15 cellular contexts compared by ENCODE assay signal in the genomic region with DNA sequence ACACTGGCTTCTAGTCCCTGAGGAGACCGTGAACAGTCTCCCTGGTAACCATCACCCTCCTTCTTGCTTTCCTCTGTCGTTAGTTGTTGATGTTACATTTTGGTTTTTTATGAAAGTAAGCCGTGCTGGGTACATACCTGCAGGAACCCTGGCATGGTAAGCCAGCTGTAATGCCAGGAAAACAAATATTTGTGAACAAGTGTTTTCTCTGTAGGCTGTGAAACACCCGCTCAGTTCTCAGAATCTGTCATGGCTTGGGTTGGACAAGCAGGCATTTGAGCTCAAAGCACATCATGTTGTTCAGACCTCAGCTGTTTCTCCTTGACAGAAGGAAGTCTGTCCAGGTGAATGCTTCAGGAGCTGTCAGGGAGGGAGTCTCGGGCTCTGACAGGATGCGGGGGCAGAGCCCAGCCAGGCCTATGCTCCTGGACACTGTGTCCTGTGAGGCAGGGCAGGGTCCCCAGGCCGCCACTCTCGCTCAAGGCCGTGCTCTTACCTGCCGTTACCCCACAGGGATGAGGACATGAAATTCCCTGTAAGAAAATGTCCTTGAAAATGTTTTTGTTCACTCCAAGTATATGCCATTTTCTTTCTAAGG.
DNase-seq lines count a peak whose midpoint lies in the region; TF ChIP-seq lines count a peak whose summit lies in the region.
"Had no signal": no experiment of that assay in that cellular context is flagged by ENCODE, and none has a peak within 500 bp of the region (broad histone marks: within the 10 kb centered on the region; RNA-seq: fewer than 3 reads in every experiment).

No MANE protein-coding gene starts in this region.

- no peaks in the 10 kb centered on the region for H3K27me3 ChIP-seq in muscle layer of colon (ENCODE audit: control insufficient read depth in 1 of 2, insufficient read depth in 2 of 2, low read length in 2 of 2)
- H3K27me3 ChIP-seq: SJSA1 had no signal

- no peaks in the 10 kb centered on the region for H3K9me3 Mint-ChIP-seq in brain
- H3K9me3 Mint-ChIP-seq: activated T-cell treated with anti-CD3 and anti-CD28 coated beads, Interleukin-2, amount 50 U/mL, for 4 hours; CD4-positive, alpha-beta memory T cell had no signal

- no peak overlapping the region for H3K9ac ChIP-seq in muscle layer of colon (ENCODE audit: low read length)

- H3K36me3 Mint-ChIP-seq in brain = peaks cover 47% of the 10 kb centered on the region
- H3K36me3 Mint-ChIP-seq: CD4-positive, alpha-beta memory T cell had no signal

- no peak for TF ChIP-seq CTCF in brain (conservative IDR thresholded peaks at IDR 0.05)

- H3K27me3 Mint-ChIP-seq in brain = no peaks in the 10 kb centered on the region

- no peaks in the 10 kb centered on the region for H3K9me3 ChIP-seq in muscle layer of colon (ENCODE audit: low read length)
- H3K9me3 ChIP-seq: SJSA1 had no signal

- H3K27ac Mint-ChIP-seq in brain = peak overlapping the region; percentile 90 to 99 (median 98)
- H3K27ac Mint-ChIP-seq: CD4-positive, alpha-beta memory T cell had no signal

- no peak overlapping the region for H3K4me3 Mint-ChIP-seq in brain
- H3K4me3 Mint-ChIP-seq: activated T-cell treated with anti-CD3 and anti-CD28 coated beads, Interleukin-2, amount 50 U/mL, for 4 hours; CD4-positive, alpha-beta memory T cell had no signal

- H3K27ac ChIP-seq in muscle layer of colon (ENCODE audit: low read depth, low read length) (peak overlapping the region; percentile 86), temporal lobe (ENCODE audit: low read depth, low read length) (peak overlapping the region; percentile 52)
- H3K27ac ChIP-seq: SJSA1 had no signal

- H3K36me3 ChIP-seq in muscle layer of colon (ENCODE audit: insufficient read depth, low read length) = peaks cover 94% of the 10 kb centered on the region
- H3K36me3 ChIP-seq: SJSA1 had no signal

- no peak overlapping the region for H3K4me3 ChIP-seq in muscle layer of colon (ENCODE audit: low read depth in 1 of 2, low read length in 2 of 2)
- H3K4me3 ChIP-seq: lung, SJSA1 had no signal

- H3K4me1 Mint-ChIP-seq in brain = peaks cover 53% of the 10 kb centered on the region

- H3K4me1 ChIP-seq in muscle layer of colon (ENCODE audit: insufficient read depth, low read length) = peaks cover 24% of the 10 kb centered on the region

- DNase-seq in NCI-H2107 treated with DMSO at 0.1 percent for 48 hours (lab: John Stamatoyannopoulos, UW; ENCODE audit: unreplicated experiment) = peak; percentile 65
- DNase-seq in NCI-H2107 (lab: John Stamatoyannopoulos, UW) = no peak
- no peak for DNase-seq in NCI-H2227 (lab: John Stamatoyannopoulos, UW; ENCODE audit: unreplicated experiment)
- DNase-seq in NOMO-1 treated with DMSO at 0.1 percent for 48 hours (lab: John Stamatoyannopoulos, UW; ENCODE audit: unreplicated experiment) = no peak
- no peak for DNase-seq in midbrain (lab: John Stamatoyannopoulos, UW)
- DNase-seq: activated T-cell treated with anti-CD3 and anti-CD28 coated beads, Interleukin-2, amount 50 U/mL, for 4 hours; CD4-positive, alpha-beta memory T cell; cortex of kidney; occipital lobe; trophoblast cell had no signal
